Comparison of ENCODE assay signal across 21 cellular contexts in genomic region chr20:11275740-11276139, GRCh38.
"Had no signal": no experiment of that assay in that cellular context is flagged by ENCODE, and none has a peak within 500 bp of the region (broad histone marks: within the 10 kb centered on the region; RNA-seq: fewer than 3 reads in every experiment).

No MANE protein-coding gene starts in this region.

- H3K4me1 Mint-ChIP-seq: naive thymus-derived CD8-positive, alpha-beta T cell; stimulated activated effector memory CD8-positive, alpha-beta T cell treated with anti-CD3 and anti-CD28 coated beads, Interleukin-12 subunit alpha, Interleukin-12 subunit beta, amount 100 ng/mL, for 72 hours had no signal

- ATAC-seq: esophagus mucosa; heart right ventricle; mucosa of descending colon; naive thymus-derived CD8-positive, alpha-beta T cell; right cardiac atrium; stimulated activated effector memory CD8-positive, alpha-beta T cell treated with anti-CD3 and anti-CD28 coated beads, Interleukin-12 subunit alpha, Interleukin-12 subunit beta, amount 100 ng/mL, for 72 hours; stimulated activated naive CD8-positive, alpha-beta T cell treated with anti-CD3 and anti-CD28 coated beads, Interleukin-15, Interleukin-2, amounts not matched to agents 100 U/mL and 50 U/mL, for 24 hours had no signal

- H3K27ac Mint-ChIP-seq: naive thymus-derived CD8-positive, alpha-beta T cell; stimulated activated effector memory CD8-positive, alpha-beta T cell treated with anti-CD3 and anti-CD28 coated beads, Interleukin-12 subunit alpha, Interleukin-12 subunit beta, amount 100 ng/mL, for 72 hours had no signal

- FAIRE-seq: endometrium, frontal cortex, islet of Langerhans had no signal

- H3K27ac ChIP-seq: heart right ventricle, ovary, tibial artery, upper lobe of left lung, uterus had no signal

- H3K27me3 ChIP-seq: heart right ventricle, ovary, upper lobe of left lung, uterus had no signal

- H3K4me1 ChIP-seq: uterus had no signal

- H3K4me3 ChIP-seq: heart right ventricle, mucosa of descending colon, ovary, smooth muscle cell, tibial artery, upper lobe of left lung, uterus had no signal

- H3K36me3 Mint-ChIP-seq: naive thymus-derived CD8-positive, alpha-beta T cell; stimulated activated effector memory CD8-positive, alpha-beta T cell treated with anti-CD3 and anti-CD28 coated beads, Interleukin-12 subunit alpha, Interleukin-12 subunit beta, amount 100 ng/mL, for 72 hours had no signal

- H3K9me3 ChIP-seq: mucosa of descending colon, ovary, tibial artery, upper lobe of left lung, uterus had no signal

- H3K4me2 ChIP-seq: smooth muscle cell had no signal

- DNase-seq: effector memory CD4-positive, alpha-beta T cell; heart right ventricle; hypothalamus; kidney glomerular epithelial cell; mucosa of descending colon; naive thymus-derived CD8-positive, alpha-beta T cell; ovary; right cardiac atrium; stimulated activated CD4-positive, alpha-beta T cell treated with anti-CD3 and anti-CD28 coated beads, Interleukin-4, amount 100 ng/mL, for 1 hour; stimulated activated CD8-positive, alpha-beta memory T cell treated with anti-CD3 and anti-CD28 coated beads, Interleukin-4, amount 100 ng/mL, for 48 hours; stimulated activated naive CD8-positive, alpha-beta T cell treated with anti-CD3 and anti-CD28 coated beads, Interleukin-15, Interleukin-2, amounts not matched to agents 100 U/mL and 50 U/mL, for 24 hours; tibial artery; upper lobe of left lung; uterus had no signal

- H3K4me3 Mint-ChIP-seq: naive thymus-derived CD8-positive, alpha-beta T cell; neural crest cell; stimulated activated effector memory CD8-positive, alpha-beta T cell treated with anti-CD3 and anti-CD28 coated beads, Interleukin-12 subunit alpha, Interleukin-12 subunit beta, amount 100 ng/mL, for 72 hours had no signal

- H3K36me3 ChIP-seq: heart right ventricle, ovary, tibial artery, upper lobe of left lung, uterus had no signal
